8 cellular contexts compared by ENCODE assay signal in the genomic region with DNA sequence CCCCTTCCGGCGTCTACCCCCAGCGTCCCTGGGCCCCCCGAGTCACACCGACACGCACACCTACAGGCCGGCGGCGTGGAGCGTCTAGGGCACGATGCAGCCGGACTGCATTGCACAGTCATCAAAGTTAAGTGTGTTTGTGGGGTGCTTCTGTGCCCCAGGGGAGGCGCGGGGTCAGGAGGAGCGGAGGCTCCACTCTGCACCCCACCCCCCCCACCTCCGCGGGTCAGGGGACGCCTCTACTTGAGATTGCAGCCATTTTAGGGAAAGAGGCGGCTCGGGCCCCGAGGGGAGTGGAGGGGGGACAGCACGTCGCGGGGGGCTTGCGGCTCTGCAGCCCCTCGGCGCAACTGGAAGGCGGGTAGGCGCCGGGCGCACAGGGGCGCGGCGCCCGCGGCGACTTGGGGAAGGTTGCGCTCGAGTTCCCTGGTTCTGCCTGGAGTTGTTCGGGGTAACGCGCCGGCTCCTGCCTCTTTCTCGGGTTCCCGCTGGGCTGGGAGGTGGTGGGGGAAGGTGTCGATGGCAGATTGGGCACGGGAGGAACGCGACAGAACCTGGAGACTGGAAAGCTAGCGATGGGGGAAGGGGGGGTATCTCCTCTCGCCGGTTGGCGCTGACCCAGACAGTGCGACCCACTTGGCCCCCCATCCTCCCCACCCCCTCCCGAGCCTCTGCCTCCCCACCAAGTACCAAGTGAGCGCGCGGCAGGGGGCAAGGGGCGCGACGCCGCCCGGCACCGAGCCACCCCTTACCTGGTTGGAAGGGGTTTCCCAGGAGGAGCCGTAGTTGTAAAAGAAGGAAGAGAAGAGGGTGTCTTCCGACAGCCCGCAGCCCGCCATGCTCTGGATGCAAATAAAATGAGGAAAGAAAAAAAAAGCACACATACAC.
A peak's percentile ranks its signal among the peaks of the same experiment; 100 is the strongest.
DNase-seq lines count a peak whose midpoint lies in the region.

No MANE protein-coding gene starts in this region.

- peak overlapping the region; percentile 17 for H2AFZ ChIP-seq in trophoblast cell (ENCODE audit: insufficient read depth, low read length, poor library complexity)

- H2BK120ac ChIP-seq in trophoblast cell (ENCODE audit: insufficient read depth, low read length, poor library complexity), result no peak overlapping the region

- H3K79me2 ChIP-seq in trophoblast cell (ENCODE audit: control insufficient read depth, insufficient read depth, low read length, poor library complexity), result no peaks in the 10 kb centered on the region

- H3K27ac ChIP-seq in trophoblast cell (ENCODE audit: low read depth, low read length), result no peak overlapping the region

- H4K12ac ChIP-seq in trophoblast cell (ENCODE audit: low read depth, low read length), result no peak overlapping the region

- WGBS in trophoblast cell (ENCODE audit: extremely low coverage, insufficient coverage, insufficient read length), result no CpG with 5 or more reads among the region's 68 CpGs

- no peak overlapping the region for H3K23ac ChIP-seq in trophoblast cell (ENCODE audit: low read length)

- H3K9ac ChIP-seq in trophoblast cell (ENCODE audit: low read length), result no peak overlapping the region

- peak; percentile 23 for DNase-seq in stimulated activated CD4-positive, alpha-beta T cell treated with anti-CD3 and anti-CD28 coated beads, Interleukin-15, amount 100 ng/mL, for 24 hours
- no peak for DNase-seq in stimulated activated CD4-positive, alpha-beta T cell treated with anti-CD3 and anti-CD28 coated beads, Interleukin-1b, Interleukin-23, amount 100 ng/mL, for 48 hours
- DNase-seq in activated CD8-positive, alpha-beta memory T cell treated with anti-CD3 and anti-CD28 coated beads for 24 hours, result peak; percentile 68
- DNase-seq in germinal center (ENCODE audit: low spot score) (peak; percentile 24), trophoblast cell (no peak), GDM1 (lab: John Stamatoyannopoulos, UW) (no peak), activated gamma-delta T cell (lab: John Stamatoyannopoulos, UW) (no peak), NK-92 (lab: John Stamatoyannopoulos, UW; ENCODE audit: unreplicated experiment) (no peak)

- no peaks in the 10 kb centered on the region for H3K9me3 ChIP-seq in trophoblast cell (ENCODE audit: insufficient read depth, low read depth, low read length)

- H3K18ac ChIP-seq in trophoblast cell (ENCODE audit: low read length), result no peak overlapping the region

- peaks cover 11 to 19% of the 10 kb centered on the region in 2 experiments for H3K4me1 ChIP-seq in trophoblast cell (ENCODE audit: control insufficient read depth in 1 of 2, insufficient read depth in 2 of 2, low read length in 2 of 2)

- H3K79me1 ChIP-seq in trophoblast cell (ENCODE audit: low read length), result no peaks in the 10 kb centered on the region

- H2BK5ac ChIP-seq in trophoblast cell (ENCODE audit: low read depth, low read length, poor library complexity), result no peak overlapping the region

- H4K8ac ChIP-seq in trophoblast cell (ENCODE audit: low read depth, low read length), result no peak overlapping the region

- H2AK5ac ChIP-seq in trophoblast cell (ENCODE audit: low read length), result no peak overlapping the region

- no peak overlapping the region for H3K4me3 ChIP-seq in trophoblast cell (ENCODE audit: low read depth, low read length)

- H4K91ac ChIP-seq in trophoblast cell (ENCODE audit: low read depth, low read length), result no peak overlapping the region

- H3K27me3 ChIP-seq in trophoblast cell (ENCODE audit: insufficient read depth, low read length), result peaks cover 17% of the 10 kb centered on the region

- H3K14ac ChIP-seq in trophoblast cell (ENCODE audit: low read length), result no peak overlapping the region

- H3K4ac ChIP-seq in trophoblast cell (ENCODE audit: low read depth, low read length), result no peak overlapping the region

- H3K36me3 ChIP-seq in trophoblast cell (ENCODE audit: control insufficient read depth in 1 of 2, insufficient read depth in 2 of 2, low read length in 2 of 2), result no peaks in the 10 kb centered on the region

- H2BK12ac ChIP-seq in trophoblast cell (ENCODE audit: low read length), result no peak overlapping the region

- peak overlapping the region; percentile 92 for H3K4me2 ChIP-seq in trophoblast cell (ENCODE audit: low read length)

Comparison
In these comparisons a context has a peak if more than half of its experiments do, and no peak if none do; other contexts are left out.
1. DNase-seq: peak in stimulated activated CD4-positive, alpha-beta T cell treated with anti-CD3 and anti-CD28 coated beads, Interleukin-15, amount 100 ng/mL, for 24 hours (single experiment), activated CD8-positive, alpha-beta memory T cell treated with anti-CD3 and anti-CD28 coated beads for 24 hours (single experiment) and germinal center (single experiment); none in stimulated activated CD4-positive, alpha-beta T cell treated with anti-CD3 and anti-CD28 coated beads, Interleukin-1b, Interleukin-23, amount 100 ng/mL, for 48 hours (single experiment), trophoblast cell (0 of 2), GDM1 (single experiment), activated gamma-delta T cell (single experiment) and NK-92 (single experiment).